Comparison of ENCODE assay signal across 21 cellular contexts in genomic region chr4:54423066-54423465, GRCh38.
A peak's percentile ranks its signal among the peaks of the same experiment; 100 is the strongest.
DNase-seq lines count a peak whose midpoint lies in the region; ATAC-seq and TF ChIP-seq lines count a peak whose summit lies in the region.
"Had no signal": no experiment of that assay in that cellular context is flagged by ENCODE, and none has a peak within 500 bp of the region (broad histone marks: within the 10 kb centered on the region; RNA-seq: fewer than 3 reads in every experiment).

No MANE protein-coding gene starts in this region.

- 40% methylated on average over 1 of the region's 1 CpG for WGBS in mammary epithelial cell (ENCODE audit: low coverage, missing lambda C conversion rate)
- WGBS in upper lobe of left lung, 2 donors = 67 to 83% methylated on average over 1 of the region's 1 CpG
- WGBS in right cardiac atrium = 91% methylated on average over 1 of the region's 1 CpG

- H3K36me3 ChIP-seq in mammary epithelial cell (ENCODE audit: insufficient read depth, low read length) (no peaks in the 10 kb centered on the region), breast epithelium (no peaks in the 10 kb centered on the region), upper lobe of left lung (no peaks in the 10 kb centered on the region)
- H3K36me3 ChIP-seq: colonic mucosa, HAP-1, upper lobe of right lung had no signal

- ATAC-seq in upper lobe of left lung (ENCODE audit: low FRiP score in 2 of 2) (no peak), GM21515 (IDR thresholded peaks at IDR 0.05; ENCODE audit: unreplicated experiment) (no peak), right cardiac atrium (no peak)
- ATAC-seq: body of pancreas, upper lobe of right lung had no signal

- in situ Hi-C loops in mammary epithelial cell (cut with MboI; ENCODE audit: low sequenced_read_pairs in 2 of 2) = no loop called here

- H3K27ac ChIP-seq in mammary epithelial cell (ENCODE audit: insufficient read depth, low read depth, low read length) (no peak overlapping the region), breast epithelium (no peak overlapping the region), upper lobe of left lung (no peak overlapping the region), right cardiac atrium (ENCODE audit: low read length) (no peak overlapping the region)
- H3K27ac ChIP-seq: body of pancreas, colonic mucosa, hepatocyte, upper lobe of right lung had no signal

- peaks cover 5% of the 10 kb centered on the region for H3K4me1 ChIP-seq in mammary epithelial cell (ENCODE audit: insufficient read depth, low read length)
- no peaks in the 10 kb centered on the region for H3K4me1 ChIP-seq in breast epithelium
- H3K4me1 ChIP-seq in upper lobe of left lung = no peaks in the 10 kb centered on the region
- H3K4me1 ChIP-seq in right cardiac atrium (ENCODE audit: control insufficient read depth, insufficient read depth, low read length) = no peaks in the 10 kb centered on the region
- H3K4me1 ChIP-seq: body of pancreas, colonic mucosa, HAP-1, upper lobe of right lung had no signal

- CTCF ChIA-PET in mammary epithelial cell (lab: Charles Lee; ENCODE audit: low non-redundant PET) = interaction anchor here (0.5 kb wide), 1 partner anchor 11 kb away, joined by 3 read pairs; no protein-coding TSS in a partner anchor

- no peaks in the 10 kb centered on the region for H3K9me3 ChIP-seq in mammary epithelial cell (replicated peaks; ENCODE audit: insufficient read depth, low read length)
- H3K9me3 ChIP-seq in breast epithelium = no peaks in the 10 kb centered on the region
- peaks cover 0 to 4% (median 0%) of the 10 kb centered on the region in 4 donors for H3K9me3 ChIP-seq in upper lobe of left lung
- H3K9me3 ChIP-seq in right cardiac atrium (ENCODE audit: control insufficient read depth, low read length) = no peaks in the 10 kb centered on the region
- H3K9me3 ChIP-seq: body of pancreas, colonic mucosa, HAP-1, upper lobe of right lung had no signal

- DNase-seq in mammary epithelial cell (peak; percentile 71), breast epithelium (ENCODE audit: low spot score in 2 of 2) (no peak), RPMI7951 (ENCODE audit: low read depth) (peak; percentile 24), fibroblast of peridontal ligament (ENCODE audit: extremely low read depth) (peak; percentile 72), upper lobe of left lung (no peak), right cardiac atrium (no peak)
- DNase-seq in activated naive CD4-positive, alpha-beta T cell (lab: John Stamatoyannopoulos, UW) = no peak
- DNase-seq: activated CD4-positive, alpha-beta T cell treated with anti-CD3 and anti-CD28 coated beads for 1 hour; activated T-cell treated with anti-CD3 and anti-CD28 coated beads, Interleukin-2, amount 50 U/mL, for 48 hours; body of pancreas; colonic mucosa; endodermal cell; NCI-H524; occipital lobe; retina; stimulated activated CD4-positive, alpha-beta T cell treated with anti-CD3 and anti-CD28 coated beads, Interleukin-12 subunit alpha, Interleukin-12 subunit beta, amount 100 ng/mL, for 4 hours; upper lobe of right lung had no signal

- dilution Hi-C loops in mammary epithelial cell (cut with HindIII; ENCODE audit: low sequenced_read_pairs) = no loop called here

- H3K4me3 ChIP-seq in mammary epithelial cell (replicated peaks in 1 of 3; ENCODE audit: insufficient read depth in 1 of 3, low read depth in 2 of 3, low read length in 3 of 3) (no peak overlapping the region), breast epithelium (no peak overlapping the region), upper lobe of left lung (no peak overlapping the region), right cardiac atrium (ENCODE audit: low read length) (no peak overlapping the region)
- H3K4me3 ChIP-seq: body of pancreas, colonic mucosa, HAP-1, hepatocyte, lung, upper lobe of right lung had no signal

- TF ChIP-seq CTCF in mammary epithelial cell (conservative IDR thresholded peaks at IDR 0.05 in 1 of 2, IDR thresholded peaks at IDR 0.05 in 1 of 2; ENCODE audit: extremely low read depth in 1 of 2, insufficient read depth in 1 of 2, low read depth in 1 of 2, low read length in 2 of 2) (no peak), breast epithelium (IDR thresholded peaks at IDR 0.05) (no peak), upper lobe of left lung (IDR thresholded peaks at IDR 0.05) (no peak)

- intact Hi-C loops in mammary epithelial cell (cut with micrococcal nuclease) = no loop called here
- intact Hi-C loops in breast epithelium (cut with DNase I; ENCODE audit: low total_unique reads) = no loop called here
- intact Hi-C loops in right cardiac atrium (cut with DNase I) = no loop called here

- H3K9ac ChIP-seq in mammary epithelial cell (ENCODE audit: insufficient read depth, low read length) = no peak overlapping the region

- no peak for TF ChIP-seq EP300 in upper lobe of left lung (IDR thresholded peaks at IDR 0.05)

- no peak overlapping the region for H2AFZ ChIP-seq in mammary epithelial cell (ENCODE audit: low read depth, low read length)
- H2AFZ ChIP-seq: hepatocyte had no signal

- no peaks in the 10 kb centered on the region for H3K27me3 ChIP-seq in mammary epithelial cell (ENCODE audit: insufficient read depth, low read length)
- no peaks in the 10 kb centered on the region for H3K27me3 ChIP-seq in breast epithelium
- H3K27me3 ChIP-seq in upper lobe of left lung = no peaks in the 10 kb centered on the region
- no peaks in the 10 kb centered on the region for H3K27me3 ChIP-seq in right cardiac atrium (ENCODE audit: control insufficient read depth, insufficient read depth)
- H3K27me3 ChIP-seq: body of pancreas, colonic mucosa, upper lobe of right lung had no signal

- BruUV-seq in mammary epithelial cell (replicated peaks; lab: Mats Ljungman, UMichigan) = no TSS peak

- no peak overlapping the region for H3K4me2 ChIP-seq in mammary epithelial cell (ENCODE audit: insufficient read depth, low read depth, low read length)
- H3K4me2 ChIP-seq: hepatocyte had no signal

- no peaks in the 10 kb centered on the region for H3K79me2 ChIP-seq in mammary epithelial cell (ENCODE audit: insufficient read depth, low read length)
- H3K79me2 ChIP-seq: hepatocyte had no signal

- TF ChIP-seq POLR2A in breast epithelium (IDR thresholded peaks at IDR 0.05) = no peak
- TF ChIP-seq POLR2A in upper lobe of left lung (IDR thresholded peaks at IDR 0.05) = no peak

- no peaks in the 10 kb centered on the region for H4K20me1 ChIP-seq in mammary epithelial cell (ENCODE audit: insufficient read depth, low read length)

Comparison
In these comparisons a context has a peak if more than half of its experiments do, and no peak if none do; other contexts are left out.
1. DNase-seq: peak in mammary epithelial cell (single experiment), RPMI7951 (single experiment) and fibroblast of peridontal ligament (single experiment); none in breast epithelium (0 of 2), activated naive CD4-positive, alpha-beta T cell (0 of 4), upper lobe of left lung (0 of 2) and right cardiac atrium (0 of 3).